1 cellular context compared by ENCODE assay signal in the genomic region with DNA sequence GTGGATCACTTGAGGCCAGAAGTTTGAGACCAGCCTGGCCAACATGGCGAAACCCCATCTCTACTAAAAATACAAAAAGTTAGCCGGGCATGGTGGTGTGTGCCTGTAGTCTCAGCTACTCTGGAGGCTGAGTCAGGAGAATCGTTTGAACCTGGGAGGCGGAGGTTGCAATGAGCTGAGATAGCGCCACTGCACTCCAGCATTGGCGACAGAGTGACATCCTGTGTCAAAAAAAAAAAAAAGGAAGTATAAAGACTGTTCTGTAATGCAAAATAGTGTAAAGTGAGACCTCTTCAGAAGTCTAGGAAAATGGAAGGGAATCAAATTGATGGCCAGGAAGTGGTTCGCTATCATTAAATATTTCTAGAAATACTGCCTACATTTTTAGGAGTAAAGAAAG.
TF ChIP-seq lines count a peak whose summit lies in the region.

No MANE protein-coding gene starts in this region.

TF ChIP-seq in GM12878, 131 proteins besides CTCF, POLR2A, EP300 and RAD21:
- TF ChIP-seq MLLT1 (IDR thresholded peaks at IDR 0.05) = 0 out of 2 replicates have a peak, but pooled peaks have one; percentile 18
